ENCODE assay signal across 1 cellular context in the genomic region with DNA sequence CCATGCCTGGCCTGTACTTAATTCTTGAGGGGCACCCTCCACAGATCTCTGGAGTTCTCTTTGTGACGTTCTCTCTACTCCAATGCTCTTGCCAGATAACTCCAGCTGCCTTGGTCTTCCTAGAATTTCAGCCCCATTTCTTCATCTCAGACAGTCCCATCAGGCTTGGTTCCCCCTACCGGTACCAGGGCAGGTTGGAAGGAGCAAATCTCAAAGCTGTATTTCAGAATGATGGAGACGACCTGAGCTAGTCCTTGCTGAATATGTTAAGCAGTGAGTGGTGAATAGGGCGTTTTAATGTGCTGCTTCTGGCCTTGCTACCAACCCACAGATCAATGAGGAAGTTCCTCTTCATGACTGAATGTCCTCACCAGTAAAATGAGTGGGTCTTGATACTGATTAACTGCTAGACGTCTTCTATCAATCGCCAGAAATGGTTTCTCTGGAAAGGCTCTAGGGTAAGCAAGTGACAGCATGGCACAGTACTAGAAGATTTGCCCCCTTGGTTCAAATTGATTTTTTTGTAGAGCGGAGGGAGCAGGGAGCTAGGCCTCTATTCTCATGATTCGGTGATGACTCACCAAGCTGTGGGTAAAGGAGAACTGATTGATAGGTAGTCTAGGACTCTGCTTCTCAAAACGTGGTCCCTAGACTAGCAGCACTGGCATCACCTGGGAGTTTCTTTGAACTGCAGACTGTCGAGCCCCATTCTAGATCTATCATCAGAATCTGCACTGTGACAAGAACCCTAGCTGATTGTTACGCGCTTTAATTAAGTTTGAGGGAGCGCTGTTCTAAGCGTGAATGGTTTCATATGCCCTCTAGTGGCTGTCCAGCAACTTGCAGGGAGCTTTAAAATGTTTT.
TF ChIP-seq lines count a peak whose summit lies in the region.

No MANE protein-coding gene starts in this region.

TF ChIP-seq in HepG2, 621 proteins besides CTCF, POLR2A, EP300 and RAD21 (continued from another document):
- TF ChIP-seq, protein P1, sequence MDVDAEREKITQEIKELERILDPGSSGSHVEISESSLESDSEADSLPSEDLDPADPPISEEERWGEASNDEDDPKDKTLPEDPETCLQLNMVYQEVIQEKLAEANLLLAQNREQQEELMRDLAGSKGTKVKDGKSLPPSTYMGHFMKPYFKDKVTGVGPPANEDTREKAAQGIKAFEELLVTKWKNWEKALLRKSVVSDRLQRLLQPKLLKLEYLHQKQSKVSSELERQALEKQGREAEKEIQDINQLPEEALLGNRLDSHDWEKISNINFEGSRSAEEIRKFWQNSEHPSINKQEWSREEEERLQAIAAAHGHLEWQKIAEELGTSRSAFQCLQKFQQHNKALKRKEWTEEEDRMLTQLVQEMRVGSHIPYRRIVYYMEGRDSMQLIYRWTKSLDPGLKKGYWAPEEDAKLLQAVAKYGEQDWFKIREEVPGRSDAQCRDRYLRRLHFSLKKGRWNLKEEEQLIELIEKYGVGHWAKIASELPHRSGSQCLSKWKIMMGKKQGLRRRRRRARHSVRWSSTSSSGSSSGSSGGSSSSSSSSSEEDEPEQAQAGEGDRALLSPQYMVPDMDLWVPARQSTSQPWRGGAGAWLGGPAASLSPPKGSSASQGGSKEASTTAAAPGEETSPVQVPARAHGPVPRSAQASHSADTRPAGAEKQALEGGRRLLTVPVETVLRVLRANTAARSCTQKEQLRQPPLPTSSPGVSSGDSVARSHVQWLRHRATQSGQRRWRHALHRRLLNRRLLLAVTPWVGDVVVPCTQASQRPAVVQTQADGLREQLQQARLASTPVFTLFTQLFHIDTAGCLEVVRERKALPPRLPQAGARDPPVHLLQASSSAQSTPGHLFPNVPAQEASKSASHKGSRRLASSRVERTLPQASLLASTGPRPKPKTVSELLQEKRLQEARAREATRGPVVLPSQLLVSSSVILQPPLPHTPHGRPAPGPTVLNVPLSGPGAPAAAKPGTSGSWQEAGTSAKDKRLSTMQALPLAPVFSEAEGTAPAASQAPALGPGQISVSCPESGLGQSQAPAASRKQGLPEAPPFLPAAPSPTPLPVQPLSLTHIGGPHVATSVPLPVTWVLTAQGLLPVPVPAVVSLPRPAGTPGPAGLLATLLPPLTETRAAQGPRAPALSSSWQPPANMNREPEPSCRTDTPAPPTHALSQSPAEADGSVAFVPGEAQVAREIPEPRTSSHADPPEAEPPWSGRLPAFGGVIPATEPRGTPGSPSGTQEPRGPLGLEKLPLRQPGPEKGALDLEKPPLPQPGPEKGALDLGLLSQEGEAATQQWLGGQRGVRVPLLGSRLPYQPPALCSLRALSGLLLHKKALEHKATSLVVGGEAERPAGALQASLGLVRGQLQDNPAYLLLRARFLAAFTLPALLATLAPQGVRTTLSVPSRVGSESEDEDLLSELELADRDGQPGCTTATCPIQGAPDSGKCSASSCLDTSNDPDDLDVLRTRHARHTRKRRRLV (CRISPR knock-in tag; IDR thresholded peaks at IDR 0.05), result no peak
- TF ChIP-seq LCORL (IDR thresholded peaks at IDR 0.05) (no peak), LCORL (CRISPR knock-in tag; IDR thresholded peaks at IDR 0.05) (0 out of 2 replicates have a peak, but pooled peaks have one; percentile 11), SIN3A (IDR thresholded peaks at IDR 0.05; ENCODE audit: borderline replicate concordance, low read depth, low read length) (no peak), YEATS4 (CRISPR knock-in tag; IDR thresholded peaks at IDR 0.05; ENCODE audit: borderline replicate concordance) (no peak), ZNF12 (CRISPR knock-in tag; IDR thresholded peaks at IDR 0.05) (no peak), ZNF543 (CRISPR knock-in tag; IDR thresholded peaks at IDR 0.05) (no peak), NFRKB (IDR thresholded peaks at IDR 0.05) (no peak)
- TF ChIP-seq, protein P2, sequence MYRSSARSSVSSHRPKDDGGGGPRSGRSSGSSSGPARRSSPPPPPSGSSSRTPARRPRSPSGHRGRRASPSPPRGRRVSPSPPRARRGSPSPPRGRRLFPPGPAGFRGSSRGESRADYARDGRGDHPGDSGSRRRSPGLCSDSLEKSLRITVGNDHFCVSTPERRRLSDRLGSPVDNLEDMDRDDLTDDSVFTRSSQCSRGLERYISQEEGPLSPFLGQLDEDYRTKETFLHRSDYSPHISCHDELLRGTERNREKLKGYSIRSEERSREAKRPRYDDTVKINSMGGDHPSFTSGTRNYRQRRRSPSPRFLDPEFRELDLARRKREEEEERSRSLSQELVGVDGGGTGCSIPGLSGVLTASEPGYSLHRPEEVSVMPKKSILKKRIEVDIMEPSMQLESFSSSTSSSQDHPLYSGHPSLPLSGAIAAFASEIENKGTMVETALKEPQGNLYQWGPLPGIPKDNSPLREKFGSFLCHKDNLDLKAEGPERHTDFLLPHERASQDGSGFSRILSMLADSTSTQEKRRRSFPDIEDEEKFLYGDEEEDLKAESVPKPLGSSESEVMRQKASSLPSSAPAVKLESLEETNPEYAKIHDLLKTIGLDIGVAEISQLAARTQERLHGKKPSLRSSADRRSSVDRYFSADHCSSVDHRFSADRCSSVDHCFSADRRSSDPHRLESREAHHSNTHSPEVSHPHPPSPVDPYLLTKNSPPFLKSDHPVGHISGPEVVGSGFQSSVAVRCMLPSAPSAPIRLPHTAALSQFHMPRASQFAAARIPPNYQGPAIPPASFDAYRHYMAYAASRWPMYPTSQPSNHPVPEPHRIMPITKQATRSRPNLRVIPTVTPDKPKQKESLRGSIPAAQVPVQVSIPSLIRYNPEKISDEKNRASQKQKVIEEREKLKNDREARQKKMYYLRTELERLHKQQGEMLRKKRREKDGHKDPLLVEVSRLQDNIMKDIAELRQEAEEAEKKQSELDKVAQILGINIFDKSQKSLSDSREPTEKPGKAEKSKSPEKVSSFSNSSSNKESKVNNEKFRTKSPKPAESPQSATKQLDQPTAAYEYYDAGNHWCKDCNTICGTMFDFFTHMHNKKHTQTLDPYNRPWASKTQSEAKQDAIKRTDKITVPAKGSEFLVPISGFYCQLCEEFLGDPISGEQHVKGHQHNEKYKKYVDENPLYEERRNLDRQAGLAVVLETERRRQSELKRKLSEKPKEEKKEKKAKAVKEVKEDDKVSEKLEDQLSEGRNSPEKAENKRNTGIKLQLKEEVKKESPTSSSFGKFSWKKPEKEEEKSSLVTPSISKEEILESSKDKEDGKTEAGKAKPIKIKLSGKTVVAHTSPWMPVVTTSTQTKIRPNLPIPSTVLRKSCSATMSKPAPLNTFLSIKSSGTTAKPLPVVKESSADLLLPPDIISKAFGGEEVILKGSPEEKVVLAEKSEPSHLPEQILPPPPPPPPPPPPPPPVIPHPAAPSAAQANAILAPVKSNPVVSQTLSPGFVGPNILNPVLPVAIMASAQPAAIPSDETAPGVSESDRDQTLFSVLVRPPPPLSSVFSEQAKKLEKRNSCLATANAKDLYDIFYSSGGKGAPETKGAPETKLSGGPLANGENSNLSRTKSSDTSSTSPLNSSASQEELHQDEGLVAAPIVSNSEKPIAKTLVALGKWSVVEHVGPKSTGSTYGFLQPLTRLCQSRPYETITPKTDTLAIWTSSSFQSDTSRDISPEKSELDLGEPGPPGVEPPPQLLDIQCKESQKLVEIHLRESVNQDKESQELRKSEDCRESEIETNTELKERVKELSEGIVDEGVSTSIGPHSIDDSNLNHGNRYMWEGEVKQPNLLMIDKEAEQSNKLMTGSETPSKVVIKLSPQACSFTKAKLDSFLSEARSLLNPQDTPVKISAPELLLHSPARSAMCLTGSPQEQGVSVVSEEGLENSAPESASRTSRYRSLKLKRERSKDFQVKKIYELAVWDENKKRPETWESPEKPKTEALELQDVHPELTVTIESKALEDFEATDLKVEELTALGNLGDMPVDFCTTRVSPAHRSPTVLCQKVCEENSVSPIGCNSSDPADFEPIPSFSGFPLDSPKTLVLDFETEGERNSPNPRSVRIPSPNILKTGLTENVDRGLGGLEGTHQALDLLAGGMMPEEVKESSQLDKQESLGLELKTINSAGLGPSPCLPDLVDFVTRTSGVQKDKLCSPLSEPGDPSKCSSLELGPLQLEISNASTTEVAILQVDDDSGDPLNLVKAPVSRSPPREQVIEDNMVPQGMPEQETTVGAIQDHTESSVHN (CRISPR knock-in tag; IDR thresholded peaks at IDR 0.05), result no peak
